Comparison of ENCODE assay signal across 40 cellular contexts in genomic region chr1:158396646-158397045, GRCh38. TPM values are rescaled to one million over a fixed set of nuclear protein-coding genes. Genes with fewer than 3 reads are reported as not detected.
"Had no signal": no experiment of that assay in that cellular context is flagged by ENCODE, and none has a peak within 500 bp of the region (broad histone marks: within the 10 kb centered on the region; RNA-seq: fewer than 3 reads in every experiment).

No MANE protein-coding gene starts in this region.

- DNase-seq: activated B cell treated with CpG ODN at 0.5 μM for 24 hours; activated CD4-positive, alpha-beta memory T cell treated with anti-CD3 and anti-CD28 coated beads for 36 hours; activated CD4-positive, alpha-beta T cell treated with anti-CD3 and anti-CD28 coated beads for 4 hours; activated CD4-positive, alpha-beta T cell treated with anti-CD3 and anti-CD28 coated beads, Interleukin-2, amount 10 ng/mL, durations not matched to agents 24 days and 14 days; activated CD4-positive, alpha-beta T cell treated with anti-CD3 and anti-CD28 coated beads, Interleukin-2, amount 50 U/mL, for 1 hour; activated CD4-positive, alpha-beta T cell treated with anti-CD3 and anti-CD28 coated beads, Interleukin-2, amount 50 U/mL, for 4 hours; activated CD4-positive, CD25-positive, alpha-beta regulatory T cell treated with anti-CD3 and anti-CD28 coated beads, Interleukin-2, amount 50 U/mL, for 72 hours; activated CD8-positive, alpha-beta memory T cell treated with anti-CD3 and anti-CD28 coated beads, Interleukin-2, amount 50 U/mL, for 4 hours; activated CD8-positive, alpha-beta T cell treated with anti-CD3 and anti-CD28 coated beads for 36 hours; activated effector memory CD4-positive, alpha-beta T cell treated with anti-CD3 and anti-CD28 coated beads, Interleukin-2, amount 50 U/mL, for 16 hours; activated gamma-delta T cell treated with Interleukin-2 at 50 U/mL for 16 hours; activated naive CD4-positive, alpha-beta T cell; activated naive CD4-positive, alpha-beta T cell treated with anti-CD3 and anti-CD28 coated beads for 36 hours; activated naive CD4-positive, alpha-beta T cell treated with anti-CD3 and anti-CD28 coated beads, Interleukin-2, amount 50 U/mL, for 16 hours; activated naive CD8-positive, alpha-beta T cell treated with anti-CD3 and anti-CD28 coated beads, Interleukin-2, amount 10 ng/mL, durations not matched to agents 7 days and 5 days; activated naive CD8-positive, alpha-beta T cell treated with anti-CD3 and anti-CD28 coated beads, Interleukin-2, amount 50 U/mL, for 24 hours; activated T-cell treated with anti-CD3 and anti-CD28 coated beads for 4 hours; activated T-cell treated with anti-CD3 and anti-CD28 coated beads, Interleukin-2, amount 50 U/mL, for 1 hour; activated T-cell treated with anti-CD3 and anti-CD28 coated beads, Interleukin-2, amount 50 U/mL, for 4 hours; activated T-cell treated with anti-CD3 and anti-CD28 coated beads, Interleukin-2, amount 50 U/mL, for 72 hours; amygdala; anterior cingulate cortex; caudate nucleus; cerebellar nuclear complex; T-cell; T-helper 17 cell; T1000 had no signal

- H3K36me3 Mint-ChIP-seq: activated CD4-positive, alpha-beta memory T cell treated with anti-CD3 and anti-CD28 coated beads for 36 hours; activated naive CD8-positive, alpha-beta T cell; activated naive CD8-positive, alpha-beta T cell treated with anti-CD3 and anti-CD28 coated beads, Interleukin-2, amount 10 ng/mL, durations not matched to agents 7 days and 5 days; brain; T-cell had no signal

- H3K27ac Mint-ChIP-seq: activated B cell treated with CpG ODN at 0.5 μM for 24 hours; activated CD4-positive, alpha-beta memory T cell treated with anti-CD3 and anti-CD28 coated beads for 36 hours; activated CD4-positive, alpha-beta T cell treated with anti-CD3 and anti-CD28 coated beads, Interleukin-2, amount 10 ng/mL, durations not matched to agents 24 days and 14 days; activated CD8-positive, alpha-beta T cell treated with anti-CD3 and anti-CD28 coated beads for 36 hours; activated naive CD4-positive, alpha-beta T cell treated with anti-CD3 and anti-CD28 coated beads for 36 hours; activated naive CD8-positive, alpha-beta T cell; activated naive CD8-positive, alpha-beta T cell treated with anti-CD3 and anti-CD28 coated beads, Interleukin-2, amount 10 ng/mL, durations not matched to agents 7 days and 5 days; activated naive CD8-positive, alpha-beta T cell treated with anti-CD3 and anti-CD28 coated beads, Interleukin-2, amount 50 U/mL, for 24 hours; activated T-cell treated with anti-CD3 and anti-CD28 coated beads, Interleukin-2, amount 50 U/mL, for 72 hours; activated T-helper 1 cell treated with anti-CD3 and anti-CD28 coated beads, Interleukin-12 subunit alpha, Interleukin-12 subunit beta, Interleukin-2, Interleukin-4 antibody, amounts not matched to agents 30 ng/mL and 10 ng/mL and 1 ng/mL, durations not matched to agents 14 hours and 24 hours and 36 hours; activated T-helper 17 cell treated with anti-CD3 and anti-CD28 coated beads, Interleukin-2, amount 50 U/mL, for 72 hours; brain; T-cell; T-helper 17 cell had no signal

- H3K9me3 Mint-ChIP-seq: activated B cell treated with CpG ODN at 0.5 μM for 24 hours; activated CD4-positive, alpha-beta memory T cell treated with anti-CD3 and anti-CD28 coated beads for 36 hours; activated CD4-positive, alpha-beta T cell treated with anti-CD3 and anti-CD28 coated beads, Interleukin-2, amount 10 ng/mL, durations not matched to agents 24 days and 14 days; activated CD8-positive, alpha-beta T cell treated with anti-CD3 and anti-CD28 coated beads for 36 hours; activated naive CD4-positive, alpha-beta T cell treated with anti-CD3 and anti-CD28 coated beads for 36 hours; activated naive CD8-positive, alpha-beta T cell treated with anti-CD3 and anti-CD28 coated beads, Interleukin-2, amount 10 ng/mL, durations not matched to agents 7 days and 5 days; activated naive CD8-positive, alpha-beta T cell treated with anti-CD3 and anti-CD28 coated beads, Interleukin-2, amount 50 U/mL, for 24 hours; activated T-cell treated with anti-CD3 and anti-CD28 coated beads, Interleukin-2, amount 50 U/mL, for 4 hours; activated T-cell treated with anti-CD3 and anti-CD28 coated beads, Interleukin-2, amount 50 U/mL, for 72 hours; activated T-helper 1 cell treated with anti-CD3 and anti-CD28 coated beads, Interleukin-12 subunit alpha, Interleukin-12 subunit beta, Interleukin-2, Interleukin-4 antibody, amounts not matched to agents 30 ng/mL and 10 ng/mL and 1 ng/mL, durations not matched to agents 14 hours and 24 hours and 36 hours; activated T-helper 17 cell treated with anti-CD3 and anti-CD28 coated beads, Interleukin-2, amount 50 U/mL, for 72 hours; brain; central memory CD8-positive, alpha-beta T cell; T-cell had no signal

- H3K36me3 ChIP-seq: ascending aorta, cardiac muscle cell had no signal

- H3K27ac ChIP-seq: ascending aorta, cardiac muscle cell, VCaP had no signal

- H3K9me3 ChIP-seq: ascending aorta had no signal

- ATAC-seq: activated CD8-positive, alpha-beta T cell treated with anti-CD3 and anti-CD28 coated beads for 36 hours; activated naive CD8-positive, alpha-beta T cell treated with anti-CD3 and anti-CD28 coated beads, Interleukin-2, amount 50 U/mL, for 24 hours; activated T-cell treated with anti-CD3 and anti-CD28 coated beads, Interleukin-2, amount 50 U/mL, for 4 hours; activated T-cell treated with anti-CD3 and anti-CD28 coated beads, Interleukin-2, amount 50 U/mL, for 72 hours; activated T-helper 17 cell treated with anti-CD3 and anti-CD28 coated beads, Interleukin-2, amount 50 U/mL, for 72 hours; T-cell; T-helper 17 cell had no signal

RNA-seq across cellular contexts. Expression of gene OR10T2, which starts 2.6 kb away (rescaled TPM):
- total RNA-seq: activated B cell treated with CpG ODN at 0.5 μM for 24 hours; activated CD4-positive, alpha-beta memory T cell treated with anti-CD3 and anti-CD28 coated beads for 36 hours; activated CD4-positive, alpha-beta T cell treated with anti-CD3 and anti-CD28 coated beads, Interleukin-2, amount 10 ng/mL, durations not matched to agents 24 days and 14 days; activated CD8-positive, alpha-beta memory T cell treated with anti-CD3 and anti-CD28 coated beads for 36 hours; activated CD8-positive, alpha-beta T cell treated with anti-CD3 and anti-CD28 coated beads for 36 hours; activated naive CD4-positive, alpha-beta T cell treated with anti-CD3 and anti-CD28 coated beads for 36 hours; activated naive CD8-positive, alpha-beta T cell treated with anti-CD3 and anti-CD28 coated beads, Interleukin-2, amount 10 ng/mL, durations not matched to agents 7 days and 5 days; activated T-cell treated with anti-CD3 and anti-CD28 coated beads, Interleukin-2, amount 50 U/mL, for 4 hours; activated T-cell treated with anti-CD3 and anti-CD28 coated beads, Interleukin-2, amount 50 U/mL, for 72 hours; activated T-helper 1 cell treated with anti-CD3 and anti-CD28 coated beads, Interleukin-12 subunit alpha, Interleukin-12 subunit beta, Interleukin-2, Interleukin-4 antibody, amounts not matched to agents 30 ng/mL and 10 ng/mL and 1 ng/mL, durations not matched to agents 14 hours and 24 hours and 36 hours; activated T-helper 17 cell treated with anti-CD3 and anti-CD28 coated beads, Interleukin-2, amount 50 U/mL, for 72 hours; ascending aorta; bronchial epithelial cell; cardiac muscle cell; chondrocyte; T-cell; T-helper 1 cell treated with Interleukin-12 subunit alpha and Interleukin-12 subunit beta and Interleukin-4 antibody, amounts not matched to agents 30 ng/mL and 1 ng/mL, for 36 hours; T-helper 17 cell; T-helper 2 cell treated with Interferon-gamma antibody and Interleukin-4, amounts not matched to agents 100 ng/mL and 5 ng/mL, for 36 hours had no signal

RNA-seq across cellular contexts. Expression of gene OR10K2, which starts 29.4 kb away (rescaled TPM):
- total RNA-seq: activated B cell treated with CpG ODN at 0.5 μM for 24 hours; activated CD4-positive, alpha-beta memory T cell treated with anti-CD3 and anti-CD28 coated beads for 36 hours; activated CD4-positive, alpha-beta T cell treated with anti-CD3 and anti-CD28 coated beads, Interleukin-2, amount 10 ng/mL, durations not matched to agents 24 days and 14 days; activated CD8-positive, alpha-beta memory T cell treated with anti-CD3 and anti-CD28 coated beads for 36 hours; activated CD8-positive, alpha-beta T cell treated with anti-CD3 and anti-CD28 coated beads for 36 hours; activated naive CD4-positive, alpha-beta T cell treated with anti-CD3 and anti-CD28 coated beads for 36 hours; activated naive CD8-positive, alpha-beta T cell treated with anti-CD3 and anti-CD28 coated beads, Interleukin-2, amount 10 ng/mL, durations not matched to agents 7 days and 5 days; activated T-cell treated with anti-CD3 and anti-CD28 coated beads, Interleukin-2, amount 50 U/mL, for 4 hours; activated T-cell treated with anti-CD3 and anti-CD28 coated beads, Interleukin-2, amount 50 U/mL, for 72 hours; activated T-helper 1 cell treated with anti-CD3 and anti-CD28 coated beads, Interleukin-12 subunit alpha, Interleukin-12 subunit beta, Interleukin-2, Interleukin-4 antibody, amounts not matched to agents 30 ng/mL and 10 ng/mL and 1 ng/mL, durations not matched to agents 14 hours and 24 hours and 36 hours; activated T-helper 17 cell treated with anti-CD3 and anti-CD28 coated beads, Interleukin-2, amount 50 U/mL, for 72 hours; ascending aorta; bronchial epithelial cell; cardiac muscle cell; chondrocyte; T-cell; T-helper 1 cell treated with Interleukin-12 subunit alpha and Interleukin-12 subunit beta and Interleukin-4 antibody, amounts not matched to agents 30 ng/mL and 1 ng/mL, for 36 hours; T-helper 17 cell; T-helper 2 cell treated with Interferon-gamma antibody and Interleukin-4, amounts not matched to agents 100 ng/mL and 5 ng/mL, for 36 hours had no signal

RNA-seq across cellular contexts. Expression of gene CD1E, which starts 43.0 kb away (rescaled TPM):
- total RNA-seq: activated B cell treated with CpG ODN at 0.5 μM for 24 hours; activated CD4-positive, alpha-beta memory T cell treated with anti-CD3 and anti-CD28 coated beads for 36 hours; activated CD4-positive, alpha-beta T cell treated with anti-CD3 and anti-CD28 coated beads, Interleukin-2, amount 10 ng/mL, durations not matched to agents 24 days and 14 days; activated CD8-positive, alpha-beta memory T cell treated with anti-CD3 and anti-CD28 coated beads for 36 hours; activated CD8-positive, alpha-beta T cell treated with anti-CD3 and anti-CD28 coated beads for 36 hours; activated naive CD4-positive, alpha-beta T cell treated with anti-CD3 and anti-CD28 coated beads for 36 hours; activated naive CD8-positive, alpha-beta T cell treated with anti-CD3 and anti-CD28 coated beads, Interleukin-2, amount 10 ng/mL, durations not matched to agents 7 days and 5 days; activated T-cell treated with anti-CD3 and anti-CD28 coated beads, Interleukin-2, amount 50 U/mL, for 4 hours; activated T-cell treated with anti-CD3 and anti-CD28 coated beads, Interleukin-2, amount 50 U/mL, for 72 hours; activated T-helper 1 cell treated with anti-CD3 and anti-CD28 coated beads, Interleukin-12 subunit alpha, Interleukin-12 subunit beta, Interleukin-2, Interleukin-4 antibody, amounts not matched to agents 30 ng/mL and 10 ng/mL and 1 ng/mL, durations not matched to agents 14 hours and 24 hours and 36 hours; activated T-helper 17 cell treated with anti-CD3 and anti-CD28 coated beads, Interleukin-2, amount 50 U/mL, for 72 hours; ascending aorta; bronchial epithelial cell; cardiac muscle cell; chondrocyte; T-cell; T-helper 1 cell treated with Interleukin-12 subunit alpha and Interleukin-12 subunit beta and Interleukin-4 antibody, amounts not matched to agents 30 ng/mL and 1 ng/mL, for 36 hours; T-helper 2 cell treated with Interferon-gamma antibody and Interleukin-4, amounts not matched to agents 100 ng/mL and 5 ng/mL, for 36 hours had no signal
